16 cellular contexts compared by ENCODE assay signal in the genomic region with DNA sequence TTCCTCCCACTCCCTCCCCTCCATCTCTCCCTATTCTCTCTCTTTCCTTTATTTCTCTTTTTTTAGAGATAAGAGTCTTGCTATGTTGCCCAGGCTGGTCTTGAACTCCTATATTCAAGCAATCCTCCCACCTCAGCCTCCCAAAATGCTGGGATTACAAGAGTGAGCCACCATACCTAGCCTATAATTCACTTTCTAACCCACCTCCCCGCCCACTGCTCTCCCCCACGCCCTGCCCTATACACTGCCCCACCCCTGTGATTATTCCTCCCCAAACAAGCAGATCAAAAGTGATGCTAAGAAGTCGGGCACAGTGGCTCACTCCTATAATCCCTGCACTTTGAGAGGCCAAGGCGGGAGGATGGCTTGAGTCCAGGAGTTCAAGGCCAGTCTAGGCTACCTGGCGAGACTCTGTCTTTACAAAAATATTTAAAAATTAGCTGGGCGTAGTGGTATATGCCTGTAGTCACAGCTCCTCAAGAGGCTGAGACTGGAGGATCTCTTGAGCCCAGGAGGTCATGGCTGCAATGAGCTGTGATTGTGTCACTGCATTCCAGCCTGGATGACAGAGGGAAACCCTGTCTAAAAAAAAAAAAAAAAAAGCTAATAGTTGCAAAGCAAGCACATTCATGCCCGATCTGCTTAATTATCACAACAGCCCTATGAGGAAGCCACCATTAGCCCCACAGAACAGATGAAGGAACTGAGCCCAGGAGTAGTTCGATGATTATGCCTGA. TPM values are rescaled to one million over a fixed set of nuclear protein-coding genes. Genes with fewer than 3 reads are reported as not detected.
DNase-seq lines count a peak whose midpoint lies in the region; ATAC-seq and TF ChIP-seq lines count a peak whose summit lies in the region.
"Had no signal": no experiment of that assay in that cellular context is flagged by ENCODE, and none has a peak within 500 bp of the region (broad histone marks: within the 10 kb centered on the region; RNA-seq: fewer than 3 reads in every experiment).

No MANE protein-coding gene starts in this region.

- POLR2A ChIA-PET in OCI-LY7 (lab: Charles Lee), result interaction anchor here (0.6 to 2.8 kb wide), 6 partner anchors 9 to 121 kb away, joined by 3 to 17 read pairs (median 3); no protein-coding TSS in a partner anchor

- H3K4me3 ChIP-seq in GM23248 (no peak overlapping the region), OCI-LY7 (ENCODE audit: low read depth, low read length, poor library complexity, severe bottlenecking) (no peak overlapping the region), upper lobe of right lung (no peak overlapping the region)
- H3K4me3 ChIP-seq: adrenal gland, body of pancreas, dorsolateral prefrontal cortex, MG63, right atrium auricular region, thoracic aorta had no signal

- intact Hi-C loops in OCI-LY7 (cut with micrococcal nuclease; ENCODE audit: unreplicated experiment), result loop anchor here (1.0 to 5.0 kb wide), 4 partner anchors 93 to 567 kb away; no protein-coding TSS in a partner anchor
- intact Hi-C loops in upper lobe of right lung (cut with DNase I), result loop anchor here (5.0 kb wide), 2 partner anchors 47 to 93 kb away; no protein-coding TSS in a partner anchor

- H2AFZ ChIP-seq in GM23248 (no peak overlapping the region), OCI-LY7 (ENCODE audit: low read length) (peak overlapping the region; percentile 65; the same call in 1 of the 2 replicates)

- H3K4me1 ChIP-seq in GM23248 (ENCODE audit: insufficient read depth), result peaks cover 17% of the 10 kb centered on the region
- H3K4me1 ChIP-seq in OCI-LY7 (ENCODE audit: insufficient read depth, low read length, poor library complexity, severe bottlenecking), result peaks cover 75% of the 10 kb centered on the region
- H3K4me1 ChIP-seq in foreskin keratinocyte, result no peaks in the 10 kb centered on the region
- peaks cover 29% of the 10 kb centered on the region for H3K4me1 ChIP-seq in upper lobe of right lung

- no peak overlapping the region for H3K9ac ChIP-seq in GM23248

- CTCF ChIA-PET in OCI-LY7 (lab: Charles Lee; ENCODE audit: unreplicated experiment), result interaction anchor here (1.5 to 3.6 kb wide), 2 partner anchors 94 to 124 kb away, joined by 3 to 35 read pairs; no protein-coding TSS in a partner anchor

- H3F3A ChIP-seq in GM23248 (ENCODE audit: insufficient read depth), result no peaks in the 10 kb centered on the region; the same call in 1 of the 2 replicates

- peak overlapping the region; percentile 9 for H3K4me2 ChIP-seq in GM23248 (ENCODE audit: unreplicated experiment)
- H3K4me2 ChIP-seq in OCI-LY7 (ENCODE audit: low read length), result 0 out of 2 replicates have a peak overlapping the region, but pooled peaks have one; percentile 38

- H3K79me2 ChIP-seq in GM23248 (ENCODE audit: insufficient read depth) (no peaks in the 10 kb centered on the region), OCI-LY7 (ENCODE audit: insufficient read depth, low read depth, low read length) (no peaks in the 10 kb centered on the region)

- H3K9me3 ChIP-seq in GM23248 (ENCODE audit: low read depth) (no peaks in the 10 kb centered on the region), OCI-LY7 (ENCODE audit: low read length) (no peaks in the 10 kb centered on the region), upper lobe of right lung (no peaks in the 10 kb centered on the region)
- H3K9me3 ChIP-seq: adrenal gland, body of pancreas, MG63, right atrium auricular region, thoracic aorta had no signal

- WGBS in GM23248 (ENCODE audit: low coverage in 1 of 2, low lambda C conversion rate in 2 of 2, missing lambda C conversion rate in 2 of 2), 2 experiments, result 60 to 61% methylated on average over 8 of the region's 8 CpGs

- H3K27ac ChIP-seq in GM23248, result no peak overlapping the region
- peak overlapping the region; percentile 63 for H3K27ac ChIP-seq in OCI-LY7 (ENCODE audit: low read depth, low read length, poor library complexity, severe bottlenecking)
- H3K27ac ChIP-seq in foreskin keratinocyte, result no peak overlapping the region
- H3K27ac ChIP-seq in upper lobe of right lung, result no peak overlapping the region
- H3K27ac ChIP-seq: body of pancreas, C4-2B, right atrium auricular region, thoracic aorta had no signal

- H3K36me3 ChIP-seq in GM23248 (ENCODE audit: low read depth) (no peaks in the 10 kb centered on the region), OCI-LY7 (ENCODE audit: insufficient read depth, low read length) (no peaks in the 10 kb centered on the region), upper lobe of right lung (no peaks in the 10 kb centered on the region)
- H3K36me3 ChIP-seq: adrenal gland, MG63, right atrium auricular region, thoracic aorta had no signal

- H3K27me3 ChIP-seq in GM23248 (replicated peaks; ENCODE audit: insufficient read depth), result no peaks in the 10 kb centered on the region
- H3K27me3 ChIP-seq in foreskin keratinocyte, result no peaks in the 10 kb centered on the region
- no peaks in the 10 kb centered on the region for H3K27me3 ChIP-seq in upper lobe of right lung
- H3K27me3 ChIP-seq: adrenal gland, body of pancreas, dorsolateral prefrontal cortex, MG63, right atrium auricular region had no signal

- ATAC-seq in foreskin keratinocyte (no peak), upper lobe of right lung (peak; percentile 6), HG03039 (IDR thresholded peaks at IDR 0.05; ENCODE audit: unreplicated experiment) (no peak), GM21423 (IDR thresholded peaks at IDR 0.05; ENCODE audit: unreplicated experiment) (no peak)

- TF ChIP-seq CTCF in OCI-LY7 (conservative IDR thresholded peaks at IDR 0.05; ENCODE audit: low read length) (no peak), foreskin keratinocyte (conservative IDR thresholded peaks at IDR 0.05) (no peak), upper lobe of right lung (IDR thresholded peaks at IDR 0.05) (no peak)

- in situ Hi-C loops in GM23248 (cut with MboI), result no loop called here

- no TSS peak for BruUV-seq in OCI-LY7 (replicated peaks; lab: Mats Ljungman, UMichigan)

- H4K20me1 ChIP-seq in GM23248 (ENCODE audit: insufficient read depth), result no peaks in the 10 kb centered on the region
- no peaks in the 10 kb centered on the region for H4K20me1 ChIP-seq in OCI-LY7 (ENCODE audit: insufficient read depth, low read length)

- no peaks in the 10 kb centered on the region for H3K9me2 ChIP-seq in GM23248 (ENCODE audit: insufficient read depth)
- H3K9me2 ChIP-seq in OCI-LY7 (ENCODE audit: insufficient read depth, low read length), result no peaks in the 10 kb centered on the region

- DNase-seq in GM23248 (peak; percentile 61), OCI-LY7 (ENCODE audit: low spot score) (no peak), foreskin keratinocyte (peak; percentile 38 to 61), upper lobe of right lung (no peak), COLO668 (lab: John Stamatoyannopoulos, UW; ENCODE audit: unreplicated experiment) (no peak)
- DNase-seq: NCI-H187 treated with DMSO at 0.1 percent for 48 hours had no signal

RNA-seq across cellular contexts. Expression of a gene that starts 12.8 kb away (rescaled TPM):
- 1.1 and 1.2 TPM in 2 replicates for total RNA-seq in GM23248 (2014; rRNA removed; shearing (Covaris generic))
- polyA plus RNA-seq in GM23248 (2016; fragmentation: Nextera tagmentation; extraction: Ambion mirVana) (0.20 and 0.51 TPM in 2 replicates), foreskin keratinocyte (0.37 and 0.45 TPM in 2 replicates)
- total RNA-seq in OCI-LY7 (2014; rRNA removed; shearing (Covaris generic)), result 176 and 203 TPM in 2 replicates
- total RNA-seq in OCI-LY7 (2022) (212 and 224 TPM in 2 replicates), foreskin keratinocyte (0.95 and 1.2 TPM in 2 replicates), upper lobe of right lung (0.32 TPM)

RNA-seq across cellular contexts. Expression of a gene that starts 15.4 kb away (rescaled TPM):
- total RNA-seq in GM23248 (2014; rRNA removed; shearing (Covaris generic)), result 332 and 376 TPM in 2 replicates
- polyA plus RNA-seq in GM23248 (2016; fragmentation: Nextera tagmentation; extraction: Ambion mirVana) (680 and 684 TPM in 2 replicates), foreskin keratinocyte (10.2 and 17.0 TPM in 2 replicates)
- total RNA-seq in OCI-LY7 (2014; rRNA removed; shearing (Covaris generic)), result 1,286 and 1,658 TPM in 2 replicates
- total RNA-seq in OCI-LY7 (2022) (621 and 629 TPM in 2 replicates), foreskin keratinocyte (7.8 and 13.0 TPM in 2 replicates), upper lobe of right lung (242 TPM)

RNA-seq across cellular contexts. Expression of a gene that starts 59.9 kb away (rescaled TPM):
- total RNA-seq in GM23248 (2014; rRNA removed; shearing (Covaris generic)), result 27.3 and 37.1 TPM in 2 replicates
- polyA plus RNA-seq in GM23248 (2016; fragmentation: Nextera tagmentation; extraction: Ambion mirVana), result 13.9 and 14.1 TPM in 2 replicates
- 5.4 and 5.9 TPM in 2 replicates for total RNA-seq in OCI-LY7 (2014; rRNA removed; shearing (Covaris generic))
- total RNA-seq in OCI-LY7 (2022), result 14.9 and 18.0 TPM in 2 replicates
- 8.8 and 10.6 TPM in 2 replicates for total RNA-seq in foreskin keratinocyte
- polyA plus RNA-seq in foreskin keratinocyte, result 5.1 and 6.5 TPM in 2 replicates
- total RNA-seq in upper lobe of right lung, result 35.9 TPM
- polyA plus RNA-seq: immature natural killer cell had no signal

Comparison
In these comparisons a context has a peak if more than half of its experiments do, and no peak if none do; other contexts are left out.
1. DNase-seq: peak in GM23248 (single experiment) and foreskin keratinocyte (2 of 2); none in OCI-LY7 (single experiment), upper lobe of right lung (single experiment) and COLO668 (single experiment).
2. RNA of a gene that starts 12.8 kb away (total RNA-seq): 176 to 224 TPM in OCI-LY7; 1.1 to 1.2 TPM in GM23248, 0.95 to 1.2 TPM in foreskin keratinocyte and 0.32 TPM in upper lobe of right lung (single experiment); every median in the first group is over 10 times any median in the second.
3. RNA of a gene that starts 15.4 kb away (total RNA-seq): 621 to 1,658 TPM in OCI-LY7, 332 to 376 TPM in GM23248 and 242 TPM in upper lobe of right lung (single experiment); 7.8 to 13.0 TPM in foreskin keratinocyte; every median in the first group is over 10 times any median in the second.